In genomic region chr2:83742117-83742782, GRCh38 we compare ENCODE assay signal across 18 cellular contexts.
A peak's percentile ranks its signal among the peaks of the same experiment; 100 is the strongest.
DNase-seq lines count a peak whose midpoint lies in the region; ATAC-seq, FAIRE-seq and TF ChIP-seq lines count a peak whose summit lies in the region.
"Had no signal": no experiment of that assay in that cellular context is flagged by ENCODE, and none has a peak within 500 bp of the region (broad histone marks: within the 10 kb centered on the region; RNA-seq: fewer than 3 reads in every experiment).

No MANE protein-coding gene starts in this region.

- no peak for TF ChIP-seq CTCF in BJ (IDR thresholded peaks at IDR 0.05; ENCODE audit: insufficient read depth, low read depth, low read length)
- peak; percentile 52 for TF ChIP-seq CTCF in bronchial epithelial cell (IDR thresholded peaks at IDR 0.05; ENCODE audit: insufficient read depth, low read length, severe bottlenecking)
- TF ChIP-seq CTCF in kidney (IDR thresholded peaks at IDR 0.05; ENCODE audit: borderline replicate concordance, extremely low read depth, insufficient read depth), result no peak

- H3K27me3 ChIP-seq in BJ (ENCODE audit: control insufficient read depth, insufficient read depth, low read length) (no peaks in the 10 kb centered on the region), bronchial epithelial cell (ENCODE audit: control insufficient read depth, insufficient read depth, low read length) (no peaks in the 10 kb centered on the region)

- no peak overlapping the region for H3K9ac ChIP-seq in kidney (ENCODE audit: low read length in 2 of 2)

- POLR2A ChIA-PET in BJ (lab: Charles Lee), result no interaction called here

- CTCF ChIA-PET in BJ (lab: Yijun Ruan, JAX), result interaction anchor here (0.7 kb wide), 1 partner anchor 80 kb away, joined by 3 read pairs; no protein-coding TSS in a partner anchor

- no peak overlapping the region for H3K27ac ChIP-seq in kidney (ENCODE audit: low read depth in 2 of 2, low read length in 2 of 2)
- H3K27ac ChIP-seq: prostate gland had no signal

- H3K4me3 ChIP-seq in BJ (ENCODE audit: low read depth, low read length), result no peak overlapping the region
- H3K4me3 ChIP-seq in bronchial epithelial cell (ENCODE audit: low read depth, low read length), result no peak overlapping the region
- no peak overlapping the region for H3K4me3 ChIP-seq in kidney (ENCODE audit: low read length in 2 of 2)
- H3K4me3 ChIP-seq: mucosa of descending colon, prostate gland had no signal

- DNase-seq in BJ (ENCODE audit: low read depth), result peak; percentile 25
- DNase-seq in NCI-H1694 (lab: John Stamatoyannopoulos, UW), result peak; percentile 33
- DNase-seq in bronchial epithelial cell (ENCODE audit: low read depth), result peak; percentile 95
- peak; percentile 52 for DNase-seq in left ventricle myocardium superior
- DNase-seq in posterior cingulate gyrus, result no peak
- no peak for DNase-seq in kidney
- no peak for DNase-seq in germinal center (ENCODE audit: low spot score)
- DNase-seq: activated CD4-positive, alpha-beta T cell treated with anti-CD3 and anti-CD28 coated beads for 1 hour; activated naive CD8-positive, alpha-beta T cell treated with anti-CD3 and anti-CD28 coated beads for 36 hours; DMS79 treated with DMSO at 0.1 percent for 48 hours; immature natural killer cell; mucosa of descending colon; MV-4-11; T-helper 2 cell; trophoblast cell had no signal

- no peaks in the 10 kb centered on the region for H3K4me1 ChIP-seq in kidney (ENCODE audit: control insufficient read depth in 1 of 2, insufficient read depth in 1 of 2, low read depth in 1 of 2, low read length in 2 of 2)
- H3K4me1 ChIP-seq: prostate gland had no signal

- intact Hi-C loops in left ventricle myocardium superior (cut with micrococcal nuclease) (no loop called here), posterior cingulate gyrus (cut with DNase I) (no loop called here), kidney (cut with DNase I) (no loop called here)

- FAIRE-seq in bronchial epithelial cell (lab: Jason Lieb, UNC) (peak; percentile 23), kidney (lab: Jason Lieb, UNC) (no peak)
- FAIRE-seq: GM12891 had no signal

- no peaks in the 10 kb centered on the region for H3K9me3 ChIP-seq in kidney (ENCODE audit: control insufficient read depth in 1 of 2, low read length in 2 of 2)
- H3K9me3 ChIP-seq: prostate gland had no signal

- peak; percentile 95 for ATAC-seq in left ventricle myocardium superior
- ATAC-seq in HG02852 (IDR thresholded peaks at IDR 0.05; ENCODE audit: unreplicated experiment), result no peak
- ATAC-seq: mucosa of descending colon had no signal

- H3K36me3 ChIP-seq in BJ (ENCODE audit: control insufficient read depth, insufficient read depth, low read length) (no peaks in the 10 kb centered on the region), bronchial epithelial cell (ENCODE audit: control insufficient read depth, insufficient read depth, low read length) (no peaks in the 10 kb centered on the region), kidney (ENCODE audit: control insufficient read depth in 1 of 2, insufficient read depth in 2 of 2, low read length in 2 of 2) (no peaks in the 10 kb centered on the region)
- H3K36me3 ChIP-seq: prostate gland had no signal

Comparison
In these comparisons a context has a peak if more than half of its experiments do, and no peak if none do; other contexts are left out.
1. DNase-seq: peak in BJ (single experiment), NCI-H1694 (single experiment), bronchial epithelial cell (single experiment) and left ventricle myocardium superior (single experiment); none in posterior cingulate gyrus (0 of 10), kidney (single experiment) and germinal center (single experiment).